In genomic region chr5:61450880-61451279, GRCh38 we compare ENCODE assay signal across 9 cellular contexts.
DNase-seq lines count a peak whose midpoint lies in the region; ATAC-seq and TF ChIP-seq lines count a peak whose summit lies in the region.
"Had no signal": no experiment of that assay in that cellular context is flagged by ENCODE, and none has a peak within 500 bp of the region (broad histone marks: within the 10 kb centered on the region; RNA-seq: fewer than 3 reads in every experiment).

No MANE protein-coding gene starts in this region.

- DNase-seq in NCI-H187 treated with DMSO at 0.1 percent for 48 hours (lab: John Stamatoyannopoulos, UW): peak; percentile 3
- DNase-seq in NCI-H187 (lab: John Stamatoyannopoulos, UW): no peak
- DNase-seq in right atrium auricular region (ENCODE audit: low spot score): no peak
- no peak for DNase-seq in type B pancreatic cell (ENCODE audit: extremely low spot score, unreplicated experiment)
- no peak for DNase-seq in activated effector memory CD4-positive, alpha-beta T cell treated with anti-CD3 and anti-CD28 coated beads, Interleukin-2, amount 50 U/mL, for 16 hours
- no peak for DNase-seq in central memory CD4-positive, alpha-beta T cell
- no peak for DNase-seq in effector memory CD4-positive, alpha-beta T cell
- DNase-seq: activated B cell treated with CpG ODN at 0.5 μM for 24 hours had no signal

- no peaks in the 10 kb centered on the region for H3K27me3 Mint-ChIP-seq in type B pancreatic cell
- H3K27me3 Mint-ChIP-seq: activated B cell treated with CpG ODN at 0.5 μM for 24 hours had no signal

- peaks cover 6% of the 10 kb centered on the region for H3K9me3 Mint-ChIP-seq in type B pancreatic cell

- no peak overlapping the region for H3K4me3 ChIP-seq in right atrium auricular region
- no peak overlapping the region for H3K4me3 ChIP-seq in effector memory CD4-positive, alpha-beta T cell (ENCODE audit: insufficient read depth, low read depth, low read length, poor library complexity, severe bottlenecking)

- peak overlapping the region; percentile 49 to 53 for H3K27ac ChIP-seq in right atrium auricular region
- no peak overlapping the region for H3K27ac ChIP-seq in effector memory CD4-positive, alpha-beta T cell (ENCODE audit: insufficient read depth, low read length, poor library complexity, severe bottlenecking)

- H3K4me1 ChIP-seq in right atrium auricular region: peaks cover 3 to 26% of the 10 kb centered on the region in 2 donors
- no peaks in the 10 kb centered on the region for H3K4me1 ChIP-seq in effector memory CD4-positive, alpha-beta T cell (ENCODE audit: control insufficient read depth, insufficient read depth, low read length, poor library complexity, severe bottlenecking)

- H3K9me3 ChIP-seq in right atrium auricular region: peaks cover 0 to 9% of the 10 kb centered on the region in 2 donors
- H3K9me3 ChIP-seq in effector memory CD4-positive, alpha-beta T cell (ENCODE audit: control insufficient read depth, low read length): peaks cover 7% of the 10 kb centered on the region

- no peak overlapping the region for H3K4me3 Mint-ChIP-seq in type B pancreatic cell
- H3K4me3 Mint-ChIP-seq: activated B cell treated with CpG ODN at 0.5 μM for 24 hours had no signal

- peaks cover 18% of the 10 kb centered on the region for H3K4me1 Mint-ChIP-seq in type B pancreatic cell (ENCODE audit: unreplicated experiment)

- H3K27ac Mint-ChIP-seq in type B pancreatic cell: peak overlapping the region; percentile 71
- H3K27ac Mint-ChIP-seq: activated B cell treated with CpG ODN at 0.5 μM for 24 hours had no signal

- H3K27me3 ChIP-seq in right atrium auricular region: no peaks in the 10 kb centered on the region
- H3K27me3 ChIP-seq in effector memory CD4-positive, alpha-beta T cell (replicated peaks; ENCODE audit: control insufficient read depth, insufficient read depth, low read length, poor library complexity, severe bottlenecking): no peaks in the 10 kb centered on the region

- TF ChIP-seq CTCF in right atrium auricular region (IDR thresholded peaks at IDR 0.05) (no peak), type B pancreatic cell (conservative IDR thresholded peaks at IDR 0.05) (no peak)

- H3K36me3 ChIP-seq in right atrium auricular region: no peaks in the 10 kb centered on the region
- no peaks in the 10 kb centered on the region for H3K36me3 ChIP-seq in effector memory CD4-positive, alpha-beta T cell (ENCODE audit: control insufficient read depth, insufficient read depth, low read length)

- peak; percentile 90 for ATAC-seq in SK-N-SH treated with all-trans-retinoic acid at 6 μM for 48 hours

- peaks cover 5% of the 10 kb centered on the region for H3K36me3 Mint-ChIP-seq in type B pancreatic cell

TF ChIP-seq in SK-N-SH treated with all-trans-retinoic acid at 6 μM for 48 hours, 23 proteins besides CTCF, POLR2A, EP300 and RAD21 (continues in another document):
- TF ChIP-seq CSDC2 (CRISPR knock-in tag; IDR thresholded peaks at IDR 0.05) (no peak), POU6F1 (CRISPR knock-in tag; IDR thresholded peaks at IDR 0.05; ENCODE audit: borderline replicate concordance, low read depth) (peak; percentile 66; the same call in 1 of the 2 replicates), ISL1 (CRISPR knock-in tag; IDR thresholded peaks at IDR 0.05) (peak; percentile 95), PATZ1 (CRISPR knock-in tag; IDR thresholded peaks at IDR 0.05; ENCODE audit: borderline replicate concordance) (no peak; the same call in 1 of the 2 replicates), ARNTL (CRISPR knock-in tag; IDR thresholded peaks at IDR 0.05; ENCODE audit: borderline replicate concordance, low read depth) (no peak), ZFP3 (CRISPR knock-in tag; IDR thresholded peaks at IDR 0.05) (no peak), TCF4 (CRISPR knock-in tag; IDR thresholded peaks at IDR 0.05; ENCODE audit: borderline replicate concordance) (peak; percentile 78; the same call in 1 of the 2 replicates), GLIS3 (CRISPR knock-in tag; IDR thresholded peaks at IDR 0.05) (no peak), BACH2 (CRISPR knock-in tag; IDR thresholded peaks at IDR 0.05; ENCODE audit: borderline replicate concordance) (no peak), RARB (CRISPR knock-in tag; IDR thresholded peaks at IDR 0.05) (peak; percentile 87; the same call in 1 of the 2 replicates), OSR1 (CRISPR knock-in tag; IDR thresholded peaks at IDR 0.05) (no peak), ZFP30 (CRISPR knock-in tag; IDR thresholded peaks at IDR 0.05) (no peak), ESRRG (CRISPR knock-in tag; IDR thresholded peaks at IDR 0.05) (no peak; the same call in 1 of the 2 replicates), ZC3H10 (CRISPR knock-in tag; IDR thresholded peaks at IDR 0.05) (peak; percentile 86; the same call in 1 of the 2 replicates), ZNF565 (CRISPR knock-in tag; conservative IDR thresholded peaks at IDR 0.05; ENCODE audit: low read depth) (no peak), ZNF8 (CRISPR knock-in tag; IDR thresholded peaks at IDR 0.05) (no peak), SNAI2 (CRISPR knock-in tag; IDR thresholded peaks at IDR 0.05) (0 out of 2 replicates have a peak, but pooled peaks have one; percentile 44), TOX (CRISPR knock-in tag; IDR thresholded peaks at IDR 0.05; ENCODE audit: borderline replicate concordance) (peak; percentile 87), CSRNP3 (CRISPR knock-in tag; IDR thresholded peaks at IDR 0.05) (0 out of 2 replicates have a peak, but pooled peaks have one; percentile 45), ZNF70 (CRISPR knock-in tag; IDR thresholded peaks at IDR 0.05) (no peak), PPARA (CRISPR knock-in tag; IDR thresholded peaks at IDR 0.05; ENCODE audit: borderline replicate concordance) (no peak), TSHZ2 (CRISPR knock-in tag; IDR thresholded peaks at IDR 0.05) (no peak)
